In genomic region chr5:132221781-132222648, GRCh38 we compare ENCODE assay signal across 10 cellular contexts. TPM values are rescaled to one million over a fixed set of nuclear protein-coding genes. Genes with fewer than 3 reads are reported as not detected.
A peak's percentile ranks its signal among the peaks of the same experiment; 100 is the strongest.
DNase-seq lines count a peak whose midpoint lies in the region; FAIRE-seq and TF ChIP-seq lines count a peak whose summit lies in the region.
"Had no signal": no experiment of that assay in that cellular context is flagged by ENCODE, and none has a peak within 500 bp of the region (broad histone marks: within the 10 kb centered on the region; RNA-seq: fewer than 3 reads in every experiment).

No MANE protein-coding gene starts in this region.

- peak overlapping the region; percentile 82 to 92 for H3K27ac ChIP-seq in uterus
- no peak overlapping the region for H3K27ac ChIP-seq in kidney (ENCODE audit: low read depth in 2 of 2, low read length in 2 of 2)
- H3K27ac ChIP-seq: 22Rv1 had no signal

- TF ChIP-seq CTCF in uterus (IDR thresholded peaks at IDR 0.05), result peak in 1 of 4 experiments; percentile 13
- TF ChIP-seq CTCF in kidney (IDR thresholded peaks at IDR 0.05; ENCODE audit: borderline replicate concordance, extremely low read depth, insufficient read depth), result no peak

- no peaks in the 10 kb centered on the region for H3K27me3 ChIP-seq in uterus

- H3K9me3 ChIP-seq in uterus (no peaks in the 10 kb centered on the region), kidney (ENCODE audit: control insufficient read depth in 1 of 2, low read length in 2 of 2) (no peaks in the 10 kb centered on the region)

- H3K9ac ChIP-seq in kidney (ENCODE audit: low read length in 2 of 2), result no peak overlapping the region

- intact Hi-C loops in uterus (cut with DNase I; ENCODE audit: low total_unique reads), result loop anchor here (10.0 kb wide), 1 partner anchor 1057 kb away; the partner anchor contains the start of gene HINT1
- intact Hi-C loops in kidney (cut with DNase I), result no loop called here

- H3K4me1 ChIP-seq in uterus (peaks cover 21 to 33% of the 10 kb centered on the region in 2 donors), kidney (ENCODE audit: control insufficient read depth in 1 of 2, insufficient read depth in 1 of 2, low read depth in 1 of 2, low read length in 2 of 2) (peaks cover 12 to 21% of the 10 kb centered on the region in 2 donors)

- H3K36me3 ChIP-seq in uterus, result no peaks in the 10 kb centered on the region
- peaks cover 0 to 1% of the 10 kb centered on the region in 2 donors for H3K36me3 ChIP-seq in kidney (ENCODE audit: control insufficient read depth in 1 of 2, insufficient read depth in 2 of 2, low read length in 2 of 2)

- no peak for TF ChIP-seq POLR2A in uterus (IDR thresholded peaks at IDR 0.05)

- DNase-seq in DMS 273 (lab: John Stamatoyannopoulos, UW; ENCODE audit: unreplicated experiment), result peak; percentile 75
- no peak for DNase-seq in DMS 273 treated with DMSO at 0.1 percent for 48 hours (lab: John Stamatoyannopoulos, UW)
- DNase-seq in cerebellum (ENCODE audit: low spot score), result peak; percentile 69
- DNase-seq in lung microvascular endothelial cell (ENCODE audit: low read depth in 2 of 2), result peak; percentile 27 to 37
- DNase-seq in uterus, result peak; percentile 82 to 83
- DNase-seq in HT-29 (ENCODE audit: low spot score), result no peak
- DNase-seq in amniotic stem cell (lab: John Stamatoyannopoulos, UW), result no peak
- no peak for DNase-seq in kidney
- DNase-seq: cerebellar nuclear complex had no signal

- H3K4me3 ChIP-seq in uterus (no peak overlapping the region), kidney (ENCODE audit: low read length in 2 of 2) (no peak overlapping the region)

- no peak for FAIRE-seq in kidney (lab: Jason Lieb, UNC)

RNA-seq across cellular contexts. Expression of gene P4HA2, which starts 5.6 kb away (rescaled TPM):
- total RNA-seq in cerebellum (10.1 TPM), lung microvascular endothelial cell (35.1 and 36.8 TPM in 2 replicates), uterus (100 to 1,000 TPM in 1 of 4 donors, 10 to 100 TPM in 3; 19.4 to 112 (median 85.2) TPM), kidney (32.5 TPM)
- 20.4 and 20.5 TPM in 2 replicates for total RNA-seq in HT-29 (2014; rRNA removed; shearing (Covaris generic))
- polyA plus RNA-seq in kidney (ENCODE audit: insufficient read depth, low read depth, low replicate concordance), result 54.1 TPM

RNA-seq across cellular contexts. Expression of gene PDLIM4, which starts 35.5 kb away (rescaled TPM):
- total RNA-seq in cerebellum, result 4.5 TPM
- total RNA-seq in lung microvascular endothelial cell, result 18.3 and 24.6 TPM in 2 replicates
- total RNA-seq in uterus, result 100 to 1,000 TPM in 1 of 4 donors, 10 to 100 TPM in 3; 14.1 to 148 (median 45.3) TPM
- total RNA-seq in HT-29 (2014; rRNA removed; shearing (Covaris generic)), result 0.99 and 1.6 TPM in 2 replicates
- 47.0 TPM for total RNA-seq in kidney
- polyA plus RNA-seq in kidney (ENCODE audit: insufficient read depth, low read depth, low replicate concordance), result 31.6 TPM

Comparison
In these comparisons a context has a peak if more than half of its experiments do, and no peak if none do; other contexts are left out.
1. DNase-seq: peak in DMS 273 (single experiment), cerebellum (single experiment), lung microvascular endothelial cell (2 of 2) and uterus (2 of 2); none in DMS 273 treated with DMSO at 0.1 percent for 48 hours (single experiment), HT-29 (single experiment), amniotic stem cell (single experiment) and kidney (single experiment).
2. H3K27ac ChIP-seq: peak in uterus (2 of 2); none in kidney (0 of 2).